Comparison of ENCODE assay signal across 1 cellular context in the genomic region with DNA sequence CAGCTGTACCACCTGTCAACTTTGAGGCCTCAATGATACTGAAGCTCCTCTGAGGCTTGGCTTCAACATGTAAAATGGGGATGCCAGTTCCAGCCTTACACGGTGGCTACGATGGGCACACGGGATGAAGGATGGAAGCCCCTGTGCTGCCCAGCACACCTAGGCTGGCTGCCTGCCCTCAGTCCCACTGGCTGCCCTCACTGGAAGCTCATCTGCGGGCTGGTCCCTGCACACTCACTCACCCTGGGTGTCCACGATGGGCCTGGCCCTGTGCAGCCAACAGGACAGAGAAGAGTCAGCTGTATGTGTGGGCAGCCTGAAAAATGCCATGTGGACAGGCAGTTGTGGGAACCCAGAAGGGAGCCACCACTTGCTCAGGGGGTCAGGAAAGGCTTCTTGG.
TF ChIP-seq lines count a peak whose summit lies in the region.

No MANE protein-coding gene starts in this region.

TF ChIP-seq in IMR-90, 13 proteins besides CTCF, POLR2A, EP300 and RAD21:
- TF ChIP-seq, protein P1, sequence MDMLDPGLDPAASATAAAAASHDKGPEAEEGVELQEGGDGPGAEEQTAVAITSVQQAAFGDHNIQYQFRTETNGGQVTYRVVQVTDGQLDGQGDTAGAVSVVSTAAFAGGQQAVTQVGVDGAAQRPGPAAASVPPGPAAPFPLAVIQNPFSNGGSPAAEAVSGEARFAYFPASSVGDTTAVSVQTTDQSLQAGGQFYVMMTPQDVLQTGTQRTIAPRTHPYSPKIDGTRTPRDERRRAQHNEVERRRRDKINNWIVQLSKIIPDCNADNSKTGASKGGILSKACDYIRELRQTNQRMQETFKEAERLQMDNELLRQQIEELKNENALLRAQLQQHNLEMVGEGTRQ (IDR thresholded peaks at IDR 0.05; ENCODE audit: low read depth, low read length) = no peak
- TF ChIP-seq CEBPB (IDR thresholded peaks at IDR 0.05; ENCODE audit: low read depth, low read length) (no peak), MXI1 (IDR thresholded peaks at IDR 0.05; ENCODE audit: borderline replicate concordance, low read depth, low read length) (no peak), RFX5 (IDR thresholded peaks at IDR 0.05; ENCODE audit: low read depth, low read length) (no peak), RCOR1 (IDR thresholded peaks at IDR 0.05; ENCODE audit: insufficient replicate concordance, low read length) (no peak), FOS (IDR thresholded peaks at IDR 0.05; ENCODE audit: low read depth, low read length) (no peak), NFE2L2 (IDR thresholded peaks at IDR 0.05; ENCODE audit: low read depth, low read length) (no peak), MAZ (IDR thresholded peaks at IDR 0.05; ENCODE audit: borderline replicate concordance, low read depth, low read length) (no peak), SMC3 (IDR thresholded peaks at IDR 0.05; ENCODE audit: low read depth, low read length) (no peak), MAFK (IDR thresholded peaks at IDR 0.05; ENCODE audit: low read depth, low read length) (no peak), CHD1 (IDR thresholded peaks at IDR 0.05; ENCODE audit: low read depth, low read length) (no peak), BHLHE40 (IDR thresholded peaks at IDR 0.05; ENCODE audit: low read depth, low read length) (no peak)
- TF ChIP-seq, protein P2, sequence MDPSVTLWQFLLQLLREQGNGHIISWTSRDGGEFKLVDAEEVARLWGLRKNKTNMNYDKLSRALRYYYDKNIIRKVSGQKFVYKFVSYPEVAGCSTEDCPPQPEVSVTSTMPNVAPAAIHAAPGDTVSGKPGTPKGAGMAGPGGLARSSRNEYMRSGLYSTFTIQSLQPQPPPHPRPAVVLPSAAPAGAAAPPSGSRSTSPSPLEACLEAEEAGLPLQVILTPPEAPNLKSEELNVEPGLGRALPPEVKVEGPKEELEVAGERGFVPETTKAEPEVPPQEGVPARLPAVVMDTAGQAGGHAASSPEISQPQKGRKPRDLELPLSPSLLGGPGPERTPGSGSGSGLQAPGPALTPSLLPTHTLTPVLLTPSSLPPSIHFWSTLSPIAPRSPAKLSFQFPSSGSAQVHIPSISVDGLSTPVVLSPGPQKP (IDR thresholded peaks at IDR 0.05; ENCODE audit: borderline replicate concordance, low read depth, low read length) = no peak
